15 cellular contexts compared by ENCODE assay signal in the genomic region with DNA sequence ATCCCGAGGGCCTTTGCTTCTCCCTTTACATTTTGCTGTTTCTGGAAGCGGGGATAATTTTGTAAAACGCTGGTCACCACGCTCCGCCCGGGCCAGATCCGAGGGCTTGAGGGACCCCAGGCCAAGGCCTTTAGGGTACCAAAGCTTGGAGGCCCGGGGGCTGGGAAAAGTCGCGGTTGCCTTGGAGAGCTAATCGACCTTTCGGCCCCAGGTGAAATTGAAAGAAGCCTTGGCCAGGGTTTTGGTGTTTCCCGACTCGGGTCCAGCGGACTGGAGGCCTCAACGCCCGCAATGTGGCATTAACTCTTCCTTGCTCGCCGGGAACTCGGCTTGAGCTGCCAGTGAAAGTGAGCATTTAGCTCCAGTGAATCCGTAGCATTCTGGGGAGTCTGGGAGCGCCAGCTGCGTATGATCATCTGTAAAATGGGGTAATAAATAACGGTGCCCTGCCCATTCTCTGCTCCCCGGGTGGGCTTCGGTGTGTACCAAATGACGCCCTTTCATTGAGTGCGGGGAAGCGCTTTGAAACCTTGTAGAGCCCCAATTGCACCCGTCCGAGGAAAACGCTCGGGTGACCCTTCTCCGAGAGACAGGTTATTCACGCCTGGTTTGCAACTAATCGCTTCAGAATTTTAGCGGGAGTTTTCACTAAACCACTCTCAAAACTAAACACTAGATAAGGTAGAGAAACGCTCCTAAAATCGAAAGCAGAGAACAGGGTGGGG. TPM values are rescaled to one million over a fixed set of nuclear protein-coding genes. Genes with fewer than 3 reads are reported as not detected.
DNase-seq lines count a peak whose midpoint lies in the region; ATAC-seq and TF ChIP-seq lines count a peak whose summit lies in the region.
"Had no signal": no experiment of that assay in that cellular context is flagged by ENCODE, and none has a peak within 500 bp of the region (broad histone marks: within the 10 kb centered on the region; RNA-seq: fewer than 3 reads in every experiment).

No MANE protein-coding gene starts in this region.

- in situ Hi-C loops in KBM-7 (cut with MboI; ENCODE audit: low pct_unique_long_range_greater_than_20kb, low sequenced_read_pairs): loop anchor here (25.0 kb wide), 2 partner anchors 703 to 803 kb away; no protein-coding TSS in a partner anchor

- H3K4me3 Mint-ChIP-seq in stimulated activated naive CD8-positive, alpha-beta T cell treated with anti-CD3 and anti-CD28 coated beads, Interleukin-15, Interleukin-2, amounts not matched to agents 100 ng/mL and 50 ng/mL, for 24 hours: peak overlapping the region; percentile 20
- no peak overlapping the region for H3K4me3 Mint-ChIP-seq in activated CD8-positive, alpha-beta memory T cell treated with anti-CD3 and anti-CD28 coated beads, Interleukin-2, amount 10 ng/mL, durations not matched to agents 7 days and 5 days
- H3K4me3 Mint-ChIP-seq in endothelial cell (ENCODE audit: unreplicated experiment): no peak overlapping the region
- H3K4me3 Mint-ChIP-seq: activated CD4-positive, alpha-beta T cell treated with anti-CD3 and anti-CD28 coated beads for 36 hours had no signal

- H3K27me3 ChIP-seq in muscle layer of colon (ENCODE audit: control insufficient read depth in 1 of 2, insufficient read depth in 2 of 2, low read length in 2 of 2): peaks cover 0 to 10% of the 10 kb centered on the region in 2 donors

- H3K36me3 ChIP-seq in muscle layer of colon (ENCODE audit: insufficient read depth, low read length): no peaks in the 10 kb centered on the region
- H3K36me3 ChIP-seq: esophagus squamous epithelium had no signal

- H3K4me1 Mint-ChIP-seq in stimulated activated naive CD8-positive, alpha-beta T cell treated with anti-CD3 and anti-CD28 coated beads, Interleukin-15, Interleukin-2, amounts not matched to agents 100 ng/mL and 50 ng/mL, for 24 hours (ENCODE audit: low read depth): peaks cover 35% of the 10 kb centered on the region
- H3K4me1 Mint-ChIP-seq in activated CD8-positive, alpha-beta memory T cell treated with anti-CD3 and anti-CD28 coated beads, Interleukin-2, amount 10 ng/mL, durations not matched to agents 7 days and 5 days: peaks cover 7% of the 10 kb centered on the region
- H3K4me1 Mint-ChIP-seq in endothelial cell (ENCODE audit: unreplicated experiment): peaks cover 9% of the 10 kb centered on the region

- DNase-seq in stimulated activated naive CD8-positive, alpha-beta T cell treated with anti-CD3 and anti-CD28 coated beads, Interleukin-15, Interleukin-2, amounts not matched to agents 100 U/mL and 50 U/mL, for 24 hours: no peak
- no peak for DNase-seq in activated CD8-positive, alpha-beta memory T cell treated with anti-CD3 and anti-CD28 coated beads, Interleukin-2, amount 10 ng/mL, durations not matched to agents 7 days and 5 days
- DNase-seq in NCI-H1436 (lab: John Stamatoyannopoulos, UW) (no peak), endothelial cell (ENCODE audit: low spot score) (no peak), KBM-7 (no peak), DMS114 treated with DMSO at 0.1 percent for 48 hours (lab: John Stamatoyannopoulos, UW; ENCODE audit: unreplicated experiment) (no peak)
- DNase-seq: activated CD4-positive, alpha-beta T cell treated with anti-CD3 and anti-CD28 coated beads for 36 hours; esophagus squamous epithelium; mesenchymal stem cell; NCI-H345 had no signal

- no peak for ATAC-seq in stimulated activated naive CD8-positive, alpha-beta T cell treated with anti-CD3 and anti-CD28 coated beads, Interleukin-15, Interleukin-2, amounts not matched to agents 100 U/mL and 50 U/mL, for 24 hours
- ATAC-seq in activated CD8-positive, alpha-beta memory T cell treated with anti-CD3 and anti-CD28 coated beads, Interleukin-2, amount 10 ng/mL, durations not matched to agents 7 days and 5 days: no peak
- ATAC-seq: activated CD4-positive, alpha-beta T cell treated with anti-CD3 and anti-CD28 coated beads for 36 hours had no signal

- peaks cover 7% of the 10 kb centered on the region for H3K36me3 Mint-ChIP-seq in stimulated activated naive CD8-positive, alpha-beta T cell treated with anti-CD3 and anti-CD28 coated beads, Interleukin-15, Interleukin-2, amounts not matched to agents 100 ng/mL and 50 ng/mL, for 24 hours (ENCODE audit: low read depth)
- peaks cover 4% of the 10 kb centered on the region for H3K36me3 Mint-ChIP-seq in activated CD8-positive, alpha-beta memory T cell treated with anti-CD3 and anti-CD28 coated beads, Interleukin-2, amount 10 ng/mL, durations not matched to agents 7 days and 5 days
- H3K36me3 Mint-ChIP-seq in endothelial cell (ENCODE audit: low read depth, unreplicated experiment): peaks cover 15% of the 10 kb centered on the region

- peak overlapping the region; percentile 29 to 92 for H3K4me3 ChIP-seq in muscle layer of colon (ENCODE audit: low read depth in 1 of 2, low read length in 2 of 2)
- H3K4me3 ChIP-seq: SK-N-MC had no signal

- peaks cover 15% of the 10 kb centered on the region for H3K4me1 ChIP-seq in muscle layer of colon (ENCODE audit: insufficient read depth, low read length)
- H3K4me1 ChIP-seq: parathyroid adenoma had no signal

- no peak for TF ChIP-seq CTCF in endothelial cell (IDR thresholded peaks at IDR 0.05; ENCODE audit: unreplicated experiment)

- H3K27ac ChIP-seq in muscle layer of colon (ENCODE audit: low read depth, low read length): peak overlapping the region; percentile 95
- H3K27ac ChIP-seq: C4-2B, esophagus squamous epithelium, parathyroid adenoma, SK-N-MC had no signal

- CTCF ChIA-PET in activated CD8-positive, alpha-beta memory T cell treated with anti-CD3 and anti-CD28 coated beads, Interleukin-2, amount 10 ng/mL, durations not matched to agents 7 days and 5 days (lab: Charles Lee): no interaction called here

- peak overlapping the region; percentile 31 for H3K9ac ChIP-seq in muscle layer of colon (ENCODE audit: low read length)
- H3K9ac ChIP-seq: parathyroid adenoma had no signal

- no peak overlapping the region for H3K27ac Mint-ChIP-seq in stimulated activated naive CD8-positive, alpha-beta T cell treated with anti-CD3 and anti-CD28 coated beads, Interleukin-15, Interleukin-2, amounts not matched to agents 100 ng/mL and 50 ng/mL, for 24 hours
- H3K27ac Mint-ChIP-seq in activated CD8-positive, alpha-beta memory T cell treated with anti-CD3 and anti-CD28 coated beads, Interleukin-2, amount 10 ng/mL, durations not matched to agents 7 days and 5 days: peak overlapping the region; percentile 2
- H3K27ac Mint-ChIP-seq in endothelial cell (ENCODE audit: unreplicated experiment): no peak overlapping the region
- H3K27ac Mint-ChIP-seq: activated CD4-positive, alpha-beta T cell treated with anti-CD3 and anti-CD28 coated beads for 36 hours had no signal

- no peaks in the 10 kb centered on the region for H3K9me3 ChIP-seq in muscle layer of colon (ENCODE audit: low read length)
- H3K9me3 ChIP-seq: esophagus squamous epithelium had no signal

- H3K27me3 Mint-ChIP-seq in stimulated activated naive CD8-positive, alpha-beta T cell treated with anti-CD3 and anti-CD28 coated beads, Interleukin-15, Interleukin-2, amounts not matched to agents 100 ng/mL and 50 ng/mL, for 24 hours: peaks cover 85% of the 10 kb centered on the region
- H3K27me3 Mint-ChIP-seq in activated CD8-positive, alpha-beta memory T cell treated with anti-CD3 and anti-CD28 coated beads, Interleukin-2, amount 10 ng/mL, durations not matched to agents 7 days and 5 days: peaks cover 88% of the 10 kb centered on the region
- peaks cover 7% of the 10 kb centered on the region for H3K27me3 Mint-ChIP-seq in endothelial cell (ENCODE audit: unreplicated experiment)

- peaks cover 11% of the 10 kb centered on the region for H3K9me3 Mint-ChIP-seq in stimulated activated naive CD8-positive, alpha-beta T cell treated with anti-CD3 and anti-CD28 coated beads, Interleukin-15, Interleukin-2, amounts not matched to agents 100 ng/mL and 50 ng/mL, for 24 hours
- peaks cover 6% of the 10 kb centered on the region for H3K9me3 Mint-ChIP-seq in activated CD8-positive, alpha-beta memory T cell treated with anti-CD3 and anti-CD28 coated beads, Interleukin-2, amount 10 ng/mL, durations not matched to agents 7 days and 5 days (ENCODE audit: low read depth)
- H3K9me3 Mint-ChIP-seq in endothelial cell (ENCODE audit: unreplicated experiment): no peaks in the 10 kb centered on the region

RNA-seq across cellular contexts. Expression of gene NKX3-2, which starts 4.4 kb away (rescaled TPM):
- not detected for total RNA-seq in activated CD8-positive, alpha-beta memory T cell treated with anti-CD3 and anti-CD28 coated beads, Interleukin-2, amount 10 ng/mL, durations not matched to agents 7 days and 5 days
- 4.5 TPM for total RNA-seq in endothelial cell (ENCODE audit: unreplicated experiment)
- total RNA-seq: activated CD4-positive, alpha-beta T cell treated with anti-CD3 and anti-CD28 coated beads for 36 hours had no signal

RNA-seq across cellular contexts. Expression of gene RAB28, which starts 55.7 kb away (rescaled TPM):
- 10 to 100 TPM; 13.7 to 19.0 TPM for total RNA-seq in activated CD8-positive, alpha-beta memory T cell treated with anti-CD3 and anti-CD28 coated beads, Interleukin-2, amount 10 ng/mL, durations not matched to agents 7 days and 5 days
- total RNA-seq in endothelial cell (ENCODE audit: unreplicated experiment): 17.5 TPM
